Comparison of ENCODE assay signal across 1 cellular context in genomic region chr16:2027024-2028010, GRCh38.
TF ChIP-seq lines count a peak whose summit lies in the region.

No MANE protein-coding gene starts in this region.

TF ChIP-seq in GM12878, 131 proteins besides CTCF, POLR2A, EP300 and RAD21:
- peak in 1 of 2 experiments; percentile 38; a peak in 1 of 4 replicates for TF ChIP-seq BHLHE40 (IDR thresholded peaks at IDR 0.05; ENCODE audit: borderline replicate concordance in 1 of 2, low read depth in 2 of 2, low read length in 1 of 2)
- no peak for TF ChIP-seq ZBTB40 (IDR thresholded peaks at IDR 0.05; ENCODE audit: borderline replicate concordance)
- TF ChIP-seq EZH2 (IDR thresholded peaks at IDR 0.05; ENCODE audit: borderline replicate concordance, control insufficient read depth, low read depth, low read length), result 0 out of 2 replicates have a peak, but pooled peaks have one; percentile 78
